ENCODE assay signal across 12 cellular contexts in the genomic region with DNA sequence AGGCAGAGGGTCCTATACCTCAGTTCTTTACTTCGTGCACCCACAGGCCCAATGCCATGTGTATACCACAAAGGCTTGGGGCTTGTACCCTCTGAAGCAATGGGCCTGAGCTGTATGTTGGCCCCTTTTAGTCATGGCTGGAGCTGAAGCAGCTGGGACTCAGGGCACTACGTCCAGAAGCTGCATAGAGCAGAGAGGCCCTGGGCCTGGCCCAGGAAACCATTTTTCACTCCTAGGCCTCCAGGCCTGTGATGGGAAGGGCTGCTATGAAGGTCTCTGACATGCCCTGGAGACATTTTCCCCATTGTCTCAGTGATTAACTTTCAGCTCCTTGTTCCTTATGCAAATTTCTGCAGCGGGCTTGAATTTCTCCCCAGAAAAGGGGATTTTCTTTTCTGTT. TPM values are rescaled to one million over a fixed set of nuclear protein-coding genes. Genes with fewer than 3 reads are reported as not detected.
"Had no signal": no experiment of that assay in that cellular context is flagged by ENCODE, and none has a peak within 500 bp of the region (broad histone marks: within the 10 kb centered on the region; RNA-seq: fewer than 3 reads in every experiment).

No MANE protein-coding gene starts in this region.

- FAIRE-seq: H1, H54 had no signal

- H3K4me1 ChIP-seq: HAP-1 had no signal

- ATAC-seq: GM23338, HCT116 had no signal

- H3K9ac ChIP-seq: GM23248 had no signal

- H3K4me3 ChIP-seq: GM23248, GM23338, HAP-1 had no signal

- H3K4me1 Mint-ChIP-seq: GM23338 had no signal

- H3K4me3 Mint-ChIP-seq: GM23338, H9, HFFc6 had no signal

- H3K27ac ChIP-seq: GM23248 had no signal

- H3K4me2 ChIP-seq: GM23338 had no signal

- DNase-seq: GM23248, GOT3, H7, H9, HCEC 1CT, HFFc6 had no signal

- H2AFZ ChIP-seq: GM23248, GM23338 had no signal

- H3K9me3 ChIP-seq: HAP-1 had no signal

- H3K27ac Mint-ChIP-seq: GM23338, H9, HFFc6 had no signal

- H3K36me3 ChIP-seq: HAP-1 had no signal

RNA-seq across cellular contexts. Expression of gene VTCN1, which starts 48.1 kb away (rescaled TPM):
- total RNA-seq: GM23248, GM23338, H1, H4, H7, HFFc6 had no signal
- polyA plus RNA-seq: GM23248, GM23338 had no signal
